In genomic region chr2:239832995-239833727, GRCh38 we compare ENCODE assay signal across 18 cellular contexts.
DNase-seq lines count a peak whose midpoint lies in the region; ATAC-seq and TF ChIP-seq lines count a peak whose summit lies in the region.
"Had no signal": no experiment of that assay in that cellular context is flagged by ENCODE, and none has a peak within 500 bp of the region (broad histone marks: within the 10 kb centered on the region; RNA-seq: fewer than 3 reads in every experiment).

No MANE protein-coding gene starts in this region.

- no peaks in the 10 kb centered on the region for H3K4me1 Mint-ChIP-seq in natural killer cell
- no peaks in the 10 kb centered on the region for H3K4me1 Mint-ChIP-seq in natural killer cell treated with Interleukin-12 subunit alpha and Interleukin-12 subunit beta and Interleukin-15 and Interleukin-18, amount 100 ng/mL, for 72 hours (ENCODE audit: low read depth in 2 of 2)
- H3K4me1 Mint-ChIP-seq: CD4-positive, CD25-positive, alpha-beta regulatory T cell; stimulated activated naive CD8-positive, alpha-beta T cell treated with anti-CD3 and anti-CD28 coated beads, Interleukin-15, amount 100 ng/mL, for 72 hours had no signal

- TF ChIP-seq CTCF in natural killer cell (IDR thresholded peaks at IDR 0.05) (no peak), esophagus muscularis mucosa (IDR thresholded peaks at IDR 0.05) (no peak)

- ATAC-seq in natural killer cell = no peak
- no peak for ATAC-seq in natural killer cell treated with Interleukin-12 subunit alpha and Interleukin-12 subunit beta and Interleukin-15 and Interleukin-18, amount 100 ng/mL, for 72 hours
- ATAC-seq in sciatic nerve = no peak
- ATAC-seq in left lobe of liver = no peak
- ATAC-seq: mucosa of descending colon; stimulated activated naive CD8-positive, alpha-beta T cell treated with anti-CD3 and anti-CD28 coated beads, Interleukin-15, amount 100 ng/mL, for 72 hours had no signal

- no peaks in the 10 kb centered on the region for H3K36me3 ChIP-seq in esophagus muscularis mucosa
- H3K36me3 ChIP-seq: neural progenitor cell had no signal

- no peak overlapping the region for H3K27ac Mint-ChIP-seq in natural killer cell
- no peak overlapping the region for H3K27ac Mint-ChIP-seq in natural killer cell treated with Interleukin-12 subunit alpha and Interleukin-12 subunit beta and Interleukin-15 and Interleukin-18, amount 100 ng/mL, for 72 hours
- H3K27ac Mint-ChIP-seq: neural progenitor cell; stimulated activated naive CD8-positive, alpha-beta T cell treated with anti-CD3 and anti-CD28 coated beads, Interleukin-15, amount 100 ng/mL, for 72 hours had no signal

- H3K9me3 ChIP-seq in esophagus muscularis mucosa = peaks cover 0 to 5% (median 0%) of the 10 kb centered on the region in 4 donors
- H3K9me3 ChIP-seq: mucosa of descending colon had no signal

- no peaks in the 10 kb centered on the region for H3K36me3 Mint-ChIP-seq in natural killer cell
- H3K36me3 Mint-ChIP-seq in natural killer cell treated with Interleukin-12 subunit alpha and Interleukin-12 subunit beta and Interleukin-15 and Interleukin-18, amount 100 ng/mL, for 72 hours = no peaks in the 10 kb centered on the region
- H3K36me3 Mint-ChIP-seq: CD4-positive, CD25-positive, alpha-beta regulatory T cell; neural progenitor cell had no signal

- H3K4me1 ChIP-seq in esophagus muscularis mucosa = peaks cover 4 to 32% (median 25%) of the 10 kb centered on the region in 4 donors

- H3K4me3 ChIP-seq in esophagus muscularis mucosa = no peak overlapping the region
- H3K4me3 ChIP-seq: mucosa of descending colon, neural progenitor cell had no signal

- H3K27me3 ChIP-seq in esophagus muscularis mucosa = no peaks in the 10 kb centered on the region
- H3K27me3 ChIP-seq: neural progenitor cell had no signal

- DNase-seq in natural killer cell = peak; percentile 10
- no peak for DNase-seq in natural killer cell treated with Interleukin-12 subunit alpha and Interleukin-12 subunit beta and Interleukin-15 and Interleukin-18, amount 100 ng/mL, for 72 hours (ENCODE audit: low spot score)
- DNase-seq in esophagus muscularis mucosa (ENCODE audit: extremely low spot score) = peak; percentile 78
- DNase-seq in sciatic nerve (ENCODE audit: low spot score) = peak; percentile 45
- DNase-seq in left lobe of liver (ENCODE audit: low spot score) = no peak
- no peak for DNase-seq in ACHN
- no peak for DNase-seq in LoVo (ENCODE audit: low spot score)
- DNase-seq: activated CD4-positive, alpha-beta T cell treated with anti-CD3 and anti-CD28 coated beads for 4 hours; CD4-positive, CD25-positive, alpha-beta regulatory T cell; GOT3; mucosa of descending colon; NCI-H1092; NCI-H2029 treated with DMSO at 0.1 percent for 48 hours; NCI-H82; Right ventricle myocardium superior; stimulated activated CD4-positive, alpha-beta T cell treated with anti-CD3 and anti-CD28 coated beads, Interleukin-4, amount 100 ng/mL, for 4 hours; stimulated activated naive CD8-positive, alpha-beta T cell treated with anti-CD3 and anti-CD28 coated beads, Interleukin-15, amount 100 ng/mL, for 72 hours had no signal

- H3K27ac ChIP-seq in esophagus muscularis mucosa (replicated peaks in 1 of 4) = no peak overlapping the region
- H3K27ac ChIP-seq: neural progenitor cell had no signal

- no peak for TF ChIP-seq POLR2A in esophagus muscularis mucosa (IDR thresholded peaks at IDR 0.05; ENCODE audit: low read depth)

- H3K27me3 Mint-ChIP-seq in natural killer cell (ENCODE audit: low read depth in 2 of 2) = peaks cover 0 to 19% of the 10 kb centered on the region in 2 donors
- H3K27me3 Mint-ChIP-seq in natural killer cell treated with Interleukin-12 subunit alpha and Interleukin-12 subunit beta and Interleukin-15 and Interleukin-18, amount 100 ng/mL, for 72 hours = peaks cover 7 to 17% of the 10 kb centered on the region in 2 donors

- H3K4me3 Mint-ChIP-seq in natural killer cell = no peak overlapping the region
- H3K4me3 Mint-ChIP-seq in natural killer cell treated with Interleukin-12 subunit alpha and Interleukin-12 subunit beta and Interleukin-15 and Interleukin-18, amount 100 ng/mL, for 72 hours = no peak overlapping the region
- H3K4me3 Mint-ChIP-seq: CD4-positive, CD25-positive, alpha-beta regulatory T cell; neural progenitor cell; stimulated activated naive CD8-positive, alpha-beta T cell treated with anti-CD3 and anti-CD28 coated beads, Interleukin-15, amount 100 ng/mL, for 72 hours had no signal

- no peak for TF ChIP-seq EP300 in esophagus muscularis mucosa (IDR thresholded peaks at IDR 0.05)

- intact Hi-C loops in natural killer cell (cut with micrococcal nuclease) (no loop called here), esophagus muscularis mucosa (cut with DNase I) (no loop called here), sciatic nerve (cut with DNase I) (no loop called here)

- H3K9me3 Mint-ChIP-seq in natural killer cell = peaks cover 0 to 2% of the 10 kb centered on the region in 2 donors
- no peaks in the 10 kb centered on the region for H3K9me3 Mint-ChIP-seq in natural killer cell treated with Interleukin-12 subunit alpha and Interleukin-12 subunit beta and Interleukin-15 and Interleukin-18, amount 100 ng/mL, for 72 hours

- 89% methylated on average over 18 of the region's 18 CpGs for WGBS in esophagus muscularis mucosa

- in situ Hi-C loops in ACHN (cut with HindIII; ENCODE audit: low pct_ligation_motif_present, low pct_unique_long_range_greater_than_20kb, low sequenced_read_pairs) = no loop called here

Comparison
In these comparisons a context has a peak if more than half of its experiments do, and no peak if none do; other contexts are left out.
1. DNase-seq: peak in natural killer cell (single experiment), esophagus muscularis mucosa (single experiment) and sciatic nerve (single experiment); none in natural killer cell treated with Interleukin-12 subunit alpha and Interleukin-12 subunit beta and Interleukin-15 and Interleukin-18, amount 100 ng/mL, for 72 hours (single experiment), left lobe of liver (single experiment), ACHN (single experiment) and LoVo (single experiment).